9 cellular contexts compared by ENCODE assay signal in the genomic region with DNA sequence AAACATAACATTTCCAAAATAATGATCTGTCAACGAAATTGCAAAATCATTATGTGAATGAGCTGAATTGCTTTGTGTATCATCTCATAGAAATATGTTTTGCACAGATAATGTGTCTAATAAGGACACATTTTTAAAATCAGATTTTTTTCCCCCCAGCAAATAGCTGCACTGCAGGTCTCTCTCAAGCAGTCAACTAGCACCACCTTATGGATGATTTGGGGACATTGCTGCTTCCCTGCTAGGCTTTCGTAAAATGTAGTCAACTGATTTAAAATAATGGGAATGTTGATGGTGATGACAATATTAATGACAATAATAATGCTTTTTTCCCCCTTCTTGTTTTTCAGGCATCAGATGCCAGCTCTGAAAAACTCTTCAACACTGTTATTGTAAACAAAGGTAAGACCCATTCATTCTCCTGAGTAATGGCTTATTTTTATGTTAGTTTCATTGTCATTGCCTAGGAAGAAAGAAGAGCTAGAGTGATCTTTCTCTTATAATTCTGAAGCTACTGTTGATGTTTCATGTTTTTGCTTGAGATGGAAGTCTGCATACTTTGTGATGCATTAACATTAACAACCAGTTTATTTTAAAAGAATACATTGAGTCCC.
DNase-seq lines count a peak whose midpoint lies in the region; ATAC-seq and TF ChIP-seq lines count a peak whose summit lies in the region.
"Had no signal": no experiment of that assay in that cellular context is flagged by ENCODE, and none has a peak within 500 bp of the region (broad histone marks: within the 10 kb centered on the region; RNA-seq: fewer than 3 reads in every experiment).

No MANE protein-coding gene starts in this region.

- no peaks in the 10 kb centered on the region for H3K9me3 Mint-ChIP-seq in neural progenitor cell
- H3K9me3 Mint-ChIP-seq in activated naive CD8-positive, alpha-beta T cell treated with anti-CD3 and anti-CD28 coated beads for 36 hours: no peaks in the 10 kb centered on the region
- H3K9me3 Mint-ChIP-seq: activated T-cell treated with anti-CD3 and anti-CD28 coated beads, Interleukin-2, amount 50 U/mL, for 72 hours had no signal

- peaks cover 5% of the 10 kb centered on the region for H3K4me1 Mint-ChIP-seq in neural progenitor cell
- peaks cover 7% of the 10 kb centered on the region for H3K4me1 Mint-ChIP-seq in activated naive CD8-positive, alpha-beta T cell treated with anti-CD3 and anti-CD28 coated beads for 36 hours

- no peaks in the 10 kb centered on the region for H3K9me3 ChIP-seq in Peyer's patch
- H3K9me3 ChIP-seq in neural progenitor cell (ENCODE audit: low read depth): no peaks in the 10 kb centered on the region

- H3K4me3 ChIP-seq in KMS-11 (IDR thresholded peaks at IDR 0.05; ENCODE audit: insufficient read depth, low read depth, low read length) (no peak overlapping the region), Peyer's patch (no peak overlapping the region), epithelial cell of proximal tubule (ENCODE audit: low read depth, low read length) (no peak overlapping the region), neural progenitor cell (peak overlapping the region; percentile 97)

- peaks cover 60% of the 10 kb centered on the region for H3F3A ChIP-seq in neural progenitor cell (ENCODE audit: low read depth)

- no peak overlapping the region for H3K27ac Mint-ChIP-seq in neural progenitor cell
- no peak overlapping the region for H3K27ac Mint-ChIP-seq in activated naive CD8-positive, alpha-beta T cell treated with anti-CD3 and anti-CD28 coated beads for 36 hours
- H3K27ac Mint-ChIP-seq: activated T-cell treated with anti-CD3 and anti-CD28 coated beads, Interleukin-2, amount 50 U/mL, for 72 hours had no signal

- ATAC-seq in GM18498 (IDR thresholded peaks at IDR 0.05; ENCODE audit: unreplicated experiment): no peak
- ATAC-seq: activated T-cell treated with anti-CD3 and anti-CD28 coated beads, Interleukin-2, amount 50 U/mL, for 72 hours had no signal

- H3K79me2 ChIP-seq in KMS-11 (ENCODE audit: insufficient read depth, low read depth): peaks cover 87% of the 10 kb centered on the region
- peaks cover 96% of the 10 kb centered on the region for H3K79me2 ChIP-seq in neural progenitor cell (ENCODE audit: low read depth)

- peak overlapping the region; percentile 95 for H3K4me2 ChIP-seq in KMS-11
- peak overlapping the region; percentile 86 for H3K4me2 ChIP-seq in neural progenitor cell

- H3K36me3 ChIP-seq in KMS-11 (ENCODE audit: insufficient read depth) (peaks cover 7% of the 10 kb centered on the region; the same call in 1 of the 2 replicates), Peyer's patch (peaks cover 0 to 11% (median 0%) of the 10 kb centered on the region in 3 donors), neural progenitor cell (peaks cover 3% of the 10 kb centered on the region)

- no peak overlapping the region for H2AFZ ChIP-seq in KMS-11 (ENCODE audit: low read depth)
- no peak overlapping the region for H2AFZ ChIP-seq in neural progenitor cell (replicated peaks)

- peak overlapping the region; percentile 98 for H3K4me3 Mint-ChIP-seq in neural progenitor cell
- H3K4me3 Mint-ChIP-seq in activated naive CD8-positive, alpha-beta T cell treated with anti-CD3 and anti-CD28 coated beads for 36 hours: no peak overlapping the region
- H3K4me3 Mint-ChIP-seq: activated T-cell treated with anti-CD3 and anti-CD28 coated beads, Interleukin-2, amount 50 U/mL, for 72 hours had no signal

- H3K36me3 Mint-ChIP-seq in neural progenitor cell: peaks cover 8% of the 10 kb centered on the region
- H3K36me3 Mint-ChIP-seq in activated naive CD8-positive, alpha-beta T cell treated with anti-CD3 and anti-CD28 coated beads for 36 hours: no peaks in the 10 kb centered on the region

- no peak for TF ChIP-seq POLR2A in Peyer's patch (IDR thresholded peaks at IDR 0.05)

- no peaks in the 10 kb centered on the region for H3K27me3 ChIP-seq in KMS-11 (ENCODE audit: insufficient read depth, low read depth)
- H3K27me3 ChIP-seq in Peyer's patch: no peaks in the 10 kb centered on the region
- H3K27me3 ChIP-seq in neural progenitor cell: peaks cover 3% of the 10 kb centered on the region

- peak; percentile 47 for DNase-seq in NCI-H1436 (lab: John Stamatoyannopoulos, UW)
- DNase-seq in NCI-H1436 treated with DMSO at 0.1 percent for 48 hours (lab: John Stamatoyannopoulos, UW): no peak
- peak in 1 of 3 donors; percentile 73 for DNase-seq in Peyer's patch
- peak; percentile 22 for DNase-seq in epithelial cell of proximal tubule (ENCODE audit: low read depth)
- DNase-seq in neural progenitor cell (ENCODE audit: low spot score): peak; percentile 73
- DNase-seq in activated naive CD8-positive, alpha-beta T cell treated with anti-CD3 and anti-CD28 coated beads for 36 hours: no peak

- peaks cover 42% of the 10 kb centered on the region for H4K20me1 ChIP-seq in KMS-11 (ENCODE audit: insufficient read depth)
- peaks cover 79% of the 10 kb centered on the region for H4K20me1 ChIP-seq in neural progenitor cell (ENCODE audit: low read depth)

- H3K9ac ChIP-seq in KMS-11 (peak overlapping the region; percentile 98), neural progenitor cell (no peak overlapping the region)

- peaks cover 6% of the 10 kb centered on the region for H3K27me3 Mint-ChIP-seq in neural progenitor cell (ENCODE audit: insufficient read depth, low read depth)
- H3K27me3 Mint-ChIP-seq in activated naive CD8-positive, alpha-beta T cell treated with anti-CD3 and anti-CD28 coated beads for 36 hours: peaks cover 46% of the 10 kb centered on the region

- TF ChIP-seq CTCF in KMS-11 (conservative IDR thresholded peaks at IDR 0.05; ENCODE audit: low read depth, low read length) (peak; percentile 92), Peyer's patch (IDR thresholded peaks at IDR 0.05) (peak; percentile 7 to 94 (median 70)), epithelial cell of proximal tubule (conservative IDR thresholded peaks at IDR 0.05; ENCODE audit: low read depth, low read length) (peak; percentile 98), neural progenitor cell (IDR thresholded peaks at IDR 0.05) (peak; percentile 99)

- H3K27ac ChIP-seq in KMS-11 (peak overlapping the region; percentile 88), Peyer's patch (no peak overlapping the region), neural progenitor cell (no peak overlapping the region)

- H3K4me1 ChIP-seq in KMS-11 (ENCODE audit: low read depth, poor library complexity, severe bottlenecking) (peaks cover 56% of the 10 kb centered on the region), Peyer's patch (peaks cover 0 to 15% (median 4%) of the 10 kb centered on the region in 4 donors), neural progenitor cell (peaks cover 66% of the 10 kb centered on the region)

Comparison
In these comparisons a context has a peak if more than half of its experiments do, and no peak if none do; other contexts are left out.
1. DNase-seq: peak in NCI-H1436 (single experiment), epithelial cell of proximal tubule (single experiment) and neural progenitor cell (single experiment); none in NCI-H1436 treated with DMSO at 0.1 percent for 48 hours (single experiment) and activated naive CD8-positive, alpha-beta T cell treated with anti-CD3 and anti-CD28 coated beads for 36 hours (single experiment).
2. Peak in every context shown above with its lines, with median percentiles within 50 percentile points of each other: CTCF ChIP-seq.